In the genomic region with DNA sequence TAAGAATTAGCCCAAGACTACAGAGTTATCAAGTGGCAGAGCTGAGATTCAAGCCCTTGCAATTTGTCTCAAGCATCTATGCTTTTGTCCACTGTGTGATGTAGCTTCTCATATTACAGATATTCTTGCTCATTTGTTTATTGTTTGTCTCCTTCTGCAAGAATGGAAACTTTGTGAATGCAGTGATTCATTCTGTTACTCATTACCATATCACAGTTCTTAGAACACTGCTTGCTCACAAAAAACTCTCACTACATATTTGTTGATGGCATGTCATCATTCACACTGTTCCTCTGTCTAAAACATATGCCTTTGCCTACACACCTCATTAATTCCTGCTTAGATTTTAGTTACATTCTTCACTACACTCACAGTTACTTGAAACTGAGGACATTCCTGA, we compare ENCODE assay signal across 7 cellular contexts.
DNase-seq lines count a peak whose midpoint lies in the region; ATAC-seq and TF ChIP-seq lines count a peak whose summit lies in the region.

No MANE protein-coding gene starts in this region.

- in situ Hi-C loops in gastrocnemius medialis (cut with MboI; ENCODE audit: low sequenced_read_pairs in 4 of 4), result no loop called here

- TF ChIP-seq CTCF in gastrocnemius medialis (IDR thresholded peaks at IDR 0.05 in 4 of 5, conservative IDR thresholded peaks at IDR 0.05 in 1 of 5), result no peak

- H3K4me1 ChIP-seq in gastrocnemius medialis, result no peaks in the 10 kb centered on the region

- intact Hi-C loops in gastrocnemius medialis (cut with DNase I; ENCODE audit: low total_unique reads), result no loop called here
- intact Hi-C loops in Right ventricle myocardium inferior (cut with DNase I), result no loop called here

- H3K27me3 ChIP-seq in gastrocnemius medialis, result no peaks in the 10 kb centered on the region

- no peak for TF ChIP-seq POLR2A in erythroblast (IDR thresholded peaks at IDR 0.05; ENCODE audit: low read length)
- TF ChIP-seq POLR2A in gastrocnemius medialis (IDR thresholded peaks at IDR 0.05), result no peak

- no peak overlapping the region for H3K27ac ChIP-seq in gastrocnemius medialis

- ATAC-seq in GM19023 (IDR thresholded peaks at IDR 0.05; ENCODE audit: unreplicated experiment) (peak; percentile 88), HG03066 (IDR thresholded peaks at IDR 0.05; ENCODE audit: low read depth, unreplicated experiment) (peak; percentile 93), gastrocnemius medialis (no peak), Right ventricle myocardium inferior (no peak)

- DNase-seq in astrocyte of the hippocampus (ENCODE audit: low read depth, low spot score) (peak; percentile 82), skeletal muscle cell (ENCODE audit: low read depth) (peak; percentile 65), erythroblast (lab: John Stamatoyannopoulos, UW) (no peak), gastrocnemius medialis (no peak), Right ventricle myocardium inferior (ENCODE audit: missing footprints) (no peak)

- no peaks in the 10 kb centered on the region for H3K36me3 ChIP-seq in gastrocnemius medialis

- H3K4me3 ChIP-seq in skeletal muscle cell (ENCODE audit: low read depth, low read length), result no peak overlapping the region
- H3K4me3 ChIP-seq in gastrocnemius medialis, result no peak overlapping the region

- no peaks in the 10 kb centered on the region for H3K9me3 ChIP-seq in gastrocnemius medialis

Comparison
In these comparisons a context has a peak if more than half of its experiments do, and no peak if none do; other contexts are left out.
1. ATAC-seq: peak in GM19023 (single experiment) and HG03066 (single experiment); none in gastrocnemius medialis (0 of 2) and Right ventricle myocardium inferior (single experiment).
2. DNase-seq: peak in astrocyte of the hippocampus (single experiment) and skeletal muscle cell (single experiment); none in erythroblast (0 of 2), gastrocnemius medialis (0 of 2) and Right ventricle myocardium inferior (single experiment).